ENCODE assay signal across 18 cellular contexts in genomic region chr4:11615601-11616000, GRCh38.
"Had no signal": no experiment of that assay in that cellular context is flagged by ENCODE, and none has a peak within 500 bp of the region (broad histone marks: within the 10 kb centered on the region; RNA-seq: fewer than 3 reads in every experiment).

No MANE protein-coding gene starts in this region.

- H3K27me3 ChIP-seq: body of pancreas, esophagus muscularis mucosa, gastrocnemius medialis, stomach, uterus had no signal

- H3K4me1 Mint-ChIP-seq: activated CD4-positive, alpha-beta T cell treated with anti-CD3 and anti-CD28 coated beads, Interleukin-2, amount 10 ng/mL, durations not matched to agents 24 days and 14 days; activated naive CD4-positive, alpha-beta T cell treated with anti-CD3 and anti-CD28 coated beads, Interleukin-2, amount 10 ng/mL, durations not matched to agents 7 days and 5 days; activated T-helper 17 cell treated with anti-CD3 and anti-CD28 coated beads, Interleukin-2, amount 50 U/mL, for 72 hours; T-helper 17 cell had no signal

- DNase-seq: activated B cell treated with CpG ODN at 0.5 μM for 24 hours; activated CD4-positive, alpha-beta T cell treated with anti-CD3 and anti-CD28 coated beads, Interleukin-2, amount 10 ng/mL, durations not matched to agents 24 days and 14 days; activated CD8-positive, alpha-beta memory T cell treated with anti-CD3 and anti-CD28 coated beads for 24 hours; activated naive CD4-positive, alpha-beta T cell treated with anti-CD3 and anti-CD28 coated beads, Interleukin-2, amount 10 ng/mL, durations not matched to agents 7 days and 5 days; body of pancreas; gastrocnemius medialis; kidney; left ventricle myocardium superior; retina; stimulated activated CD4-positive, alpha-beta T cell treated with anti-CD3 and anti-CD28 coated beads, Interleukin-4, amount 100 ng/mL, for 4 hours; stomach; T-helper 17 cell; uterus had no signal

- H3K4me1 ChIP-seq: esophagus muscularis mucosa, gastrocnemius medialis, parathyroid adenoma, uterus had no signal

- H3K4me3 Mint-ChIP-seq: activated B cell treated with CpG ODN at 0.5 μM for 24 hours; activated CD4-positive, alpha-beta T cell treated with anti-CD3 and anti-CD28 coated beads, Interleukin-2, amount 10 ng/mL, durations not matched to agents 24 days and 14 days; activated naive CD4-positive, alpha-beta T cell treated with anti-CD3 and anti-CD28 coated beads, Interleukin-2, amount 10 ng/mL, durations not matched to agents 7 days and 5 days; activated T-helper 17 cell treated with anti-CD3 and anti-CD28 coated beads, Interleukin-2, amount 50 U/mL, for 72 hours; dendritic cell treated with granulocyte-macrophage colony-stimulating factor and Interleukin-4, amounts not matched to agents 40 ng/mL and 50 ng/mL, for 4 days; T-helper 17 cell had no signal

- H3K27ac ChIP-seq: esophagus muscularis mucosa, gastrocnemius medialis, parathyroid adenoma, uterus had no signal

- H3K27ac Mint-ChIP-seq: activated B cell treated with CpG ODN at 0.5 μM for 24 hours; activated CD4-positive, alpha-beta T cell treated with anti-CD3 and anti-CD28 coated beads, Interleukin-2, amount 10 ng/mL, durations not matched to agents 24 days and 14 days; activated naive CD4-positive, alpha-beta T cell treated with anti-CD3 and anti-CD28 coated beads, Interleukin-2, amount 10 ng/mL, durations not matched to agents 7 days and 5 days; activated T-helper 17 cell treated with anti-CD3 and anti-CD28 coated beads, Interleukin-2, amount 50 U/mL, for 72 hours; dendritic cell treated with granulocyte-macrophage colony-stimulating factor and Interleukin-4, amounts not matched to agents 40 ng/mL and 50 ng/mL, for 4 days; T-helper 17 cell had no signal

- H3K4me3 ChIP-seq: body of pancreas, esophagus muscularis mucosa, gastrocnemius medialis, stomach, uterus had no signal

- H3K9me3 Mint-ChIP-seq: activated B cell treated with CpG ODN at 0.5 μM for 24 hours; activated CD4-positive, alpha-beta T cell treated with anti-CD3 and anti-CD28 coated beads, Interleukin-2, amount 10 ng/mL, durations not matched to agents 24 days and 14 days; activated naive CD4-positive, alpha-beta T cell treated with anti-CD3 and anti-CD28 coated beads, Interleukin-2, amount 10 ng/mL, durations not matched to agents 7 days and 5 days; activated T-helper 17 cell treated with anti-CD3 and anti-CD28 coated beads, Interleukin-2, amount 50 U/mL, for 72 hours; dendritic cell treated with granulocyte-macrophage colony-stimulating factor and Interleukin-4, amounts not matched to agents 40 ng/mL and 50 ng/mL, for 4 days had no signal

- H3K36me3 ChIP-seq: esophagus muscularis mucosa, gastrocnemius medialis, stomach, uterus had no signal

- ATAC-seq: activated T-helper 17 cell treated with anti-CD3 and anti-CD28 coated beads, Interleukin-2, amount 50 U/mL, for 72 hours; body of pancreas; gastrocnemius medialis; left ventricle myocardium superior; T-helper 17 cell had no signal

- H3K27me3 Mint-ChIP-seq: activated B cell treated with CpG ODN at 0.5 μM for 24 hours; activated naive CD4-positive, alpha-beta T cell treated with anti-CD3 and anti-CD28 coated beads, Interleukin-2, amount 10 ng/mL, durations not matched to agents 7 days and 5 days; dendritic cell treated with granulocyte-macrophage colony-stimulating factor and Interleukin-4, amounts not matched to agents 40 ng/mL and 50 ng/mL, for 4 days; T-helper 17 cell had no signal

- FAIRE-seq: kidney, TTC549 had no signal

- H3K36me3 Mint-ChIP-seq: activated naive CD4-positive, alpha-beta T cell treated with anti-CD3 and anti-CD28 coated beads, Interleukin-2, amount 10 ng/mL, durations not matched to agents 7 days and 5 days had no signal
